In the genomic region with DNA sequence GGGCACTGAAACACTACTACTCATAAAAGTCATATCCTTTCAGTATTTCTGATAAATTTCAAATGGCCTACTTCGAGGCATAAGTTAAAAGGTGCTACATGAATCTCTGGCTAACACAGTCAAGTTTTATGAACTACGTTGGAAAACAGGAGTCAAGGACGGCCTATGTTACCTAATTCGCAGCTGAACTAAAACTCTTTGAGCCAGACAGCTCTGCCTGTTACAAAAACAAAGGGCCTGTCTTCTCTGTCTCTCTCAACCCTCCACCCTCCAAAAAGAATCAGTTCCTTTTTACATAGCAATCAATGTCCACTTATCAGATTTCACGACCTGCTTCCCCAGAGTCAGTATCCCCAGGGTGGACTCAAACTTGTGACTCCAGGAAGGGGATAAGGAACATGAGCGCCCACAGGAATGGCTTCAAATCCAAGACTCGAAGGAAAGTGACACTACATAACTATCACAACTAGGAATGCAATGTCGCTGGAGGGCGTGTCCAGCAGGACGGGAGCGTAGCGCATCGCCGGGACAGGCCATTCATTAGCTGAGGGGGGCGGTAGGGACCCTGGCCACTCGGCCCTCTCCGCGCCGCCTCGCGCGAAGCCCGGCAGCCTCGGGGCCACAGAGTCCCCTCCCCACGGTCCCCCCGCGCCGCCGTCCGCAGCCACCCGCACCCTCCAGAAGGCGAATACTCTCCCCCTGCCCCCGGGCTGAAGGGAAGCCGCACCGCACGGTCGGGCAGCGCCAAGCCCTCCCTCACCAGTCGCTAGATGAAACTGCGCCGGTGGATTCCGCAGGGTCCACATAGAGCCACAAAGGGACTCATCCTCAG, we compare ENCODE assay signal across 1 cellular context.
TF ChIP-seq lines count a peak whose summit lies in the region.

No MANE protein-coding gene starts in this region.

TF ChIP-seq in GM12878, 131 proteins besides CTCF, POLR2A, EP300 and RAD21 (continued from another document and continues in another):
- TF ChIP-seq, protein P1, sequence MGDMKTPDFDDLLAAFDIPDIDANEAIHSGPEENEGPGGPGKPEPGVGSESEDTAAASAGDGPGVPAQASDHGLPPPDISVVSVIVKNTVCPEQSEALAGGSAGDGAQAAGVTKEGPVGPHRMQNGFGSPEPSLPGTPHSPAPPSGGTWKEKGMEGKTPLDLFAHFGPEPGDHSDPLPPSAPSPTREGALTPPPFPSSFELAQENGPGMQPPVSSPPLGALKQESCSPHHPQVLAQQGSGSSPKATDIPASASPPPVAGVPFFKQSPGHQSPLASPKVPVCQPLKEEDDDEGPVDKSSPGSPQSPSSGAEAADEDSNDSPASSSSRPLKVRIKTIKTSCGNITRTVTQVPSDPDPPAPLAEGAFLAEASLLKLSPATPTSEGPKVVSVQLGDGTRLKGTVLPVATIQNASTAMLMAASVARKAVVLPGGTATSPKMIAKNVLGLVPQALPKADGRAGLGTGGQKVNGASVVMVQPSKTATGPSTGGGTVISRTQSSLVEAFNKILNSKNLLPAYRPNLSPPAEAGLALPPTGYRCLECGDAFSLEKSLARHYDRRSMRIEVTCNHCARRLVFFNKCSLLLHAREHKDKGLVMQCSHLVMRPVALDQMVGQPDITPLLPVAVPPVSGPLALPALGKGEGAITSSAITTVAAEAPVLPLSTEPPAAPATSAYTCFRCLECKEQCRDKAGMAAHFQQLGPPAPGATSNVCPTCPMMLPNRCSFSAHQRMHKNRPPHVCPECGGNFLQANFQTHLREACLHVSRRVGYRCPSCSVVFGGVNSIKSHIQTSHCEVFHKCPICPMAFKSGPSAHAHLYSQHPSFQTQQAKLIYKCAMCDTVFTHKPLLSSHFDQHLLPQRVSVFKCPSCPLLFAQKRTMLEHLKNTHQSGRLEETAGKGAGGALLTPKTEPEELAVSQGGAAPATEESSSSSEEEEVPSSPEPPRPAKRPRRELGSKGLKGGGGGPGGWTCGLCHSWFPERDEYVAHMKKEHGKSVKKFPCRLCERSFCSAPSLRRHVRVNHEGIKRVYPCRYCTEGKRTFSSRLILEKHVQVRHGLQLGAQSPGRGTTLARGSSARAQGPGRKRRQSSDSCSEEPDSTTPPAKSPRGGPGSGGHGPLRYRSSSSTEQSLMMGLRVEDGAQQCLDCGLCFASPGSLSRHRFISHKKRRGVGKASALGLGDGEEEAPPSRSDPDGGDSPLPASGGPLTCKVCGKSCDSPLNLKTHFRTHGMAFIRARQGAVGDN (IDR thresholded peaks at IDR 0.05), result no peak
- TF ChIP-seq RELA (IDR thresholded peaks at IDR 0.05; ENCODE audit: borderline replicate concordance, partially characterized antibody) (peak; percentile 32), PAX5 (IDR thresholded peaks at IDR 0.05; ENCODE audit: borderline replicate concordance, low read depth, low read length) (no peak), SMC3 (IDR thresholded peaks at IDR 0.05; ENCODE audit: borderline replicate concordance, low read length) (no peak), REST (IDR thresholded peaks at IDR 0.05; ENCODE audit: low read depth, low read length) (no peak), TAF1 (IDR thresholded peaks at IDR 0.05; ENCODE audit: borderline replicate concordance, low read depth, low read length) (no peak), CREM (IDR thresholded peaks at IDR 0.05; ENCODE audit: low read depth) (no peak; the same call in none of the 2 replicates), POLR2AphosphoS2 (IDR thresholded peaks at IDR 0.05; ENCODE audit: low read depth, low read length) (no peak), ATF7 (IDR thresholded peaks at IDR 0.05; ENCODE audit: low read depth) (peak; percentile 40; the same call in 1 of the 2 replicates), SMARCA5 (IDR thresholded peaks at IDR 0.05) (no peak), FOXM1 (IDR thresholded peaks at IDR 0.05; ENCODE audit: low read depth, low read length) (no peak), SMAD1 (IDR thresholded peaks at IDR 0.05; ENCODE audit: low read depth, partially characterized antibody) (no peak), SRF (IDR thresholded peaks at IDR 0.05; ENCODE audit: low read depth in 2 of 2, low read length in 2 of 2) (no peak), GATAD2B (conservative IDR thresholded peaks at IDR 0.05; ENCODE audit: low read depth) (peak; percentile 69; the same call in 1 of the 2 replicates), PAX8 (IDR thresholded peaks at IDR 0.05) (no peak), USF1 (IDR thresholded peaks at IDR 0.05; ENCODE audit: borderline replicate concordance, extremely low read length, insufficient read depth, low read depth, low read length) (no peak), ZNF384 (IDR thresholded peaks at IDR 0.05; ENCODE audit: borderline replicate concordance, low read depth, low read length) (no peak), ZBTB33 (IDR thresholded peaks at IDR 0.05) (no peak), POLR2AphosphoS5 (IDR thresholded peaks at IDR 0.05; ENCODE audit: low read length) (no peak; the same call in 1 of the 2 replicates), NR2C2 (IDR thresholded peaks at IDR 0.05; ENCODE audit: borderline replicate concordance, control insufficient read depth, insufficient read length, low read depth) (no peak), TCF3 (IDR thresholded peaks at IDR 0.05; ENCODE audit: borderline replicate concordance, insufficient read depth, low read depth, low read length) (no peak), MTA3 (IDR thresholded peaks at IDR 0.05; ENCODE audit: borderline replicate concordance, low read length) (no peak), IRF4 (IDR thresholded peaks at IDR 0.05; ENCODE audit: low read depth, low read length) (no peak), RUNX3 (IDR thresholded peaks at IDR 0.05; ENCODE audit: low read length) (no peak), MYC (IDR thresholded peaks at IDR 0.05; ENCODE audit: insufficient read depth, insufficient read length, insufficient replicate concordance, low read length, severe bottlenecking) (no peak), GABPA (IDR thresholded peaks at IDR 0.05; ENCODE audit: low read depth) (no peak), BMI1 (IDR thresholded peaks at IDR 0.05; ENCODE audit: borderline replicate concordance) (no peak), HDAC2 (IDR thresholded peaks at IDR 0.05) (no peak), SKIL (IDR thresholded peaks at IDR 0.05; ENCODE audit: low read depth, poor library complexity, severe bottlenecking) (peak; percentile 18), PML (IDR thresholded peaks at IDR 0.05; ENCODE audit: low read length) (no peak), ASH2L (IDR thresholded peaks at IDR 0.05; ENCODE audit: borderline replicate concordance, low read depth) (no peak), FOS (IDR thresholded peaks at IDR 0.05; ENCODE audit: borderline replicate concordance, extremely low read depth, insufficient read length) (no peak), E4F1 (IDR thresholded peaks at IDR 0.05; ENCODE audit: borderline replicate concordance, partially characterized antibody) (no peak), NFXL1 (IDR thresholded peaks at IDR 0.05; ENCODE audit: borderline replicate concordance) (no peak), TCF7 (IDR thresholded peaks at IDR 0.05; ENCODE audit: borderline replicate concordance) (no peak)
- TF ChIP-seq, protein P2, sequence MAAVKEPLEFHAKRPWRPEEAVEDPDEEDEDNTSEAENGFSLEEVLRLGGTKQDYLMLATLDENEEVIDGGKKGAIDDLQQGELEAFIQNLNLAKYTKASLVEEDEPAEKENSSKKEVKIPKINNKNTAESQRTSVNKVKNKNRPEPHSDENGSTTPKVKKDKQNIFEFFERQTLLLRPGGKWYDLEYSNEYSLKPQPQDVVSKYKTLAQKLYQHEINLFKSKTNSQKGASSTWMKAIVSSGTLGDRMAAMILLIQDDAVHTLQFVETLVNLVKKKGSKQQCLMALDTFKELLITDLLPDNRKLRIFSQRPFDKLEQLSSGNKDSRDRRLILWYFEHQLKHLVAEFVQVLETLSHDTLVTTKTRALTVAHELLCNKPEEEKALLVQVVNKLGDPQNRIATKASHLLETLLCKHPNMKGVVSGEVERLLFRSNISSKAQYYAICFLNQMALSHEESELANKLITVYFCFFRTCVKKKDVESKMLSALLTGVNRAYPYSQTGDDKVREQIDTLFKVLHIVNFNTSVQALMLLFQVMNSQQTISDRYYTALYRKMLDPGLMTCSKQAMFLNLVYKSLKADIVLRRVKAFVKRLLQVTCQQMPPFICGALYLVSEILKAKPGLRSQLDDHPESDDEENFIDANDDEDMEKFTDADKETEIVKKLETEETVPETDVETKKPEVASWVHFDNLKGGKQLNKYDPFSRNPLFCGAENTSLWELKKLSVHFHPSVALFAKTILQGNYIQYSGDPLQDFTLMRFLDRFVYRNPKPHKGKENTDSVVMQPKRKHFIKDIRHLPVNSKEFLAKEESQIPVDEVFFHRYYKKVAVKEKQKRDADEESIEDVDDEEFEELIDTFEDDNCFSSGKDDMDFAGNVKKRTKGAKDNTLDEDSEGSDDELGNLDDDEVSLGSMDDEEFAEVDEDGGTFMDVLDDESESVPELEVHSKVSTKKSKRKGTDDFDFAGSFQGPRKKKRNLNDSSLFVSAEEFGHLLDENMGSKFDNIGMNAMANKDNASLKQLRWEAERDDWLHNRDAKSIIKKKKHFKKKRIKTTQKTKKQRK (IDR thresholded peaks at IDR 0.05; ENCODE audit: low read depth, low read length), result no peak
- TF ChIP-seq, protein P3, sequence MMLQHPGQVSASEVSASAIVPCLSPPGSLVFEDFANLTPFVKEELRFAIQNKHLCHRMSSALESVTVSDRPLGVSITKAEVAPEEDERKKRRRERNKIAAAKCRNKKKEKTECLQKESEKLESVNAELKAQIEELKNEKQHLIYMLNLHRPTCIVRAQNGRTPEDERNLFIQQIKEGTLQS (IDR thresholded peaks at IDR 0.05; ENCODE audit: borderline replicate concordance, extremely low read depth, low read depth, low read length), result no peak
